1 cellular context compared by ENCODE assay signal in genomic region chr2:122927710-122928249, GRCh38.
TF ChIP-seq lines count a peak whose summit lies in the region.

No MANE protein-coding gene starts in this region.

TF ChIP-seq in HepG2, 621 proteins besides CTCF, POLR2A, EP300 and RAD21 (continued from another document):
- TF ChIP-seq ARID4A (CRISPR knock-in tag; IDR thresholded peaks at IDR 0.05; ENCODE audit: borderline replicate concordance) (no peak), ZNF891 (CRISPR knock-in tag; IDR thresholded peaks at IDR 0.05) (no peak), RNF2 (conservative IDR thresholded peaks at IDR 0.05; ENCODE audit: low read depth) (no peak)
